Comparison of ENCODE assay signal across 6 cellular contexts in the genomic region with DNA sequence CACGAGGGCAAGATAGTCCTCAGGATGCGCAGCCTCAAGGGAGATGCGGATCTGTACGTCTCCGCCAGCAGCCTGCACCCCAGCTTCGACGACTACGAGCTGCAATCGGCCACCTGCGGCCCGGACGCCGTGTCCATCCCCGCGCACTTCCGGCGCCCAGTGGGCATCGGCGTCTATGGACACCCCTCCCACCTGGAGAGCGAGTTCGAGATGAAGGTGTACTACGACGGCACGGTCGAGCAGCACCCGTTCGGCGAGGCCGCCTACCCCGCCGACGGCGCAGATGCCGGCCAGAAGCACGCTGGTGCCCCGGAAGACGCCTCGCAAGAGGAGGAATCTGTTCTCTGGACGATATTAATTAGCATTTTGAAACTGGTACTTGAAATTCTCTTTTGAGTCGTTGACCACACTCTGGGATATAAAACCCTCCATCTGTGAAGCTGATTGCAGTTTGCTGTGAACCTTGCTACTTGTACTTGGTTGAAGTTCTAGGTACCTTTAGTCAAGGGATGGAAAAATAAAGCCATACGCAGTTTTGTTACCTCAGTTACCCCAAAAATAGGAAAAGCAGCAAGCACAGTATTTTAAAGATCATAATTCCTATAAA. TPM values are rescaled to one million over a fixed set of nuclear protein-coding genes. Genes with fewer than 3 reads are reported as not detected.
A peak's percentile ranks its signal among the peaks of the same experiment; 100 is the strongest.
DNase-seq lines count a peak whose midpoint lies in the region; ATAC-seq lines count a peak whose summit lies in the region.

No MANE protein-coding gene starts in this region.

- peaks cover 31 to 71% (median 60%) of the 10 kb centered on the region in 7 donors for H3K4me1 Mint-ChIP-seq in naive thymus-derived CD4-positive, alpha-beta T cell

- peaks cover 22 to 36% of the 10 kb centered on the region in 2 donors for H3K4me1 ChIP-seq in naive thymus-derived CD4-positive, alpha-beta T cell (ENCODE audit: control insufficient read depth in 2 of 2, insufficient read depth in 2 of 2, low read length in 2 of 2)

- ATAC-seq in naive thymus-derived CD4-positive, alpha-beta T cell, result peak; percentile 18

- H3K9me3 Mint-ChIP-seq in naive thymus-derived CD4-positive, alpha-beta T cell, result no peaks in the 10 kb centered on the region

- H3K36me3 Mint-ChIP-seq in naive thymus-derived CD4-positive, alpha-beta T cell, result peaks cover 0 to 14% (median 0%) of the 10 kb centered on the region in 5 donors

- in situ Hi-C loops in KBM-7 (cut with MboI; ENCODE audit: low pct_unique_long_range_greater_than_20kb, low sequenced_read_pairs), result no loop called here

- peak overlapping the region; percentile 82 to 96 (median 93) for H3K27ac Mint-ChIP-seq in naive thymus-derived CD4-positive, alpha-beta T cell

- no peaks in the 10 kb centered on the region for H3K27me3 Mint-ChIP-seq in naive thymus-derived CD4-positive, alpha-beta T cell

- peak overlapping the region; percentile 82 to 94 (median 90) for H3K4me3 Mint-ChIP-seq in naive thymus-derived CD4-positive, alpha-beta T cell

- POLR2A ChIA-PET in naive thymus-derived CD4-positive, alpha-beta T cell (lab: Charles Lee), result interaction anchor here (0.8 to 15.5 kb wide), 8 partner anchors 15 to 882 kb away, joined by 3 to 307 read pairs (median 12); partner anchors contain the start of genes DYNLT2, ERMARD, PDCD2 and PHF10

- peak overlapping the region; percentile 95 for H3K4me3 ChIP-seq in naive thymus-derived CD4-positive, alpha-beta T cell (ENCODE audit: low read length)

- DNase-seq in activated gamma-delta T cell (lab: John Stamatoyannopoulos, UW) (peak; percentile 28), activated gamma-delta T cell treated with Interleukin-2 at 50 U/mL for 16 hours (no peak), M059J (ENCODE audit: low read depth) (peak; percentile 52), KBM-7 (no peak)
- peak in 7 of 9 donors; percentile 34 to 65 (median 61) for DNase-seq in naive thymus-derived CD4-positive, alpha-beta T cell

- H3K36me3 ChIP-seq in naive thymus-derived CD4-positive, alpha-beta T cell (ENCODE audit: control insufficient read depth in 2 of 3, insufficient read depth in 3 of 3, low read length in 3 of 3), result peaks cover 0 to 21% (median 4%) of the 10 kb centered on the region in 3 experiments

- intact Hi-C loops in naive thymus-derived CD4-positive, alpha-beta T cell (cut with micrococcal nuclease), result loop anchor here (1.0 to 5.0 kb wide), 9 partner anchors 21 to 882 kb away; partner anchors contain the start of genes DYNLT2 (in 2 of the 2), ERMARD (in 2 of the 2), FAM120B (in 2 of the 2) and PDCD2 (in 2 of the 2)

- peak overlapping the region; percentile 78 for H3K27ac ChIP-seq in angular gyrus (ENCODE audit: low read depth, low read length)
- peak overlapping the region; percentile 98 for H3K27ac ChIP-seq in naive thymus-derived CD4-positive, alpha-beta T cell (ENCODE audit: low read depth, low read length)

- CTCF ChIA-PET in naive thymus-derived CD4-positive, alpha-beta T cell (lab: Charles Lee), result interaction anchor here (2.2 kb wide), 1 partner anchor 19 kb away, joined by 6 read pairs; no protein-coding TSS in a partner anchor

- no peaks in the 10 kb centered on the region for H3K27me3 ChIP-seq in naive thymus-derived CD4-positive, alpha-beta T cell (ENCODE audit: control insufficient read depth in 2 of 2, insufficient read depth in 2 of 2, low read length in 2 of 2)

- no peaks in the 10 kb centered on the region for H3K9me3 ChIP-seq in naive thymus-derived CD4-positive, alpha-beta T cell (ENCODE audit: control insufficient read depth in 2 of 3, low read length in 3 of 3)

RNA-seq across cellular contexts. Expression of gene C6orf120, which starts 0.8 kb away (rescaled TPM):
- 29.4 and 43.4 TPM in 2 replicates for total RNA-seq in M059J (2014; rRNA removed; shearing (Covaris generic))
- 10 to 100 TPM; 16.0 to 38.1 (median 19.3) TPM for total RNA-seq in naive thymus-derived CD4-positive, alpha-beta T cell
- 10 to 100 TPM in 1 of 2 donors, 1 to 10 TPM in 1; 8.7 to 13.0 TPM for polyA plus RNA-seq in naive thymus-derived CD4-positive, alpha-beta T cell

RNA-seq across cellular contexts. Expression of gene WDR27, which starts 0.9 kb away (rescaled TPM):
- 7.9 and 10.6 TPM in 2 replicates for total RNA-seq in M059J (2014; rRNA removed; shearing (Covaris generic))
- 10 to 100 TPM; 22.7 to 89.0 (median 41.4) TPM for total RNA-seq in naive thymus-derived CD4-positive, alpha-beta T cell
- 1 to 10 TPM; 6.7 to 6.8 TPM for polyA plus RNA-seq in naive thymus-derived CD4-positive, alpha-beta T cell

RNA-seq across cellular contexts. Expression of gene PHF10, which starts 21.6 kb away (rescaled TPM):
- 24.6 and 32.7 TPM in 2 replicates for total RNA-seq in M059J (2014; rRNA removed; shearing (Covaris generic))
- total RNA-seq in naive thymus-derived CD4-positive, alpha-beta T cell, result 100 to 1,000 TPM in 2 of 5 experiments, 10 to 100 TPM in 3; 58.7 to 124 (median 93.4) TPM
- 10 to 100 TPM; 17.1 to 21.9 TPM for polyA plus RNA-seq in naive thymus-derived CD4-positive, alpha-beta T cell

RNA-seq across cellular contexts. Expression of gene DYNLT2, which starts 48.6 kb away (rescaled TPM):
- 0.76 and 1.1 TPM in 2 replicates for total RNA-seq in M059J (2014; rRNA removed; shearing (Covaris generic))
- total RNA-seq in naive thymus-derived CD4-positive, alpha-beta T cell, result 1 to 10 TPM; 2.5 to 4.7 (median 4.1) TPM
- 1 to 10 TPM in 1 of 2 donors, under 1 TPM in 1; 0.58 to 1.6 TPM for polyA plus RNA-seq in naive thymus-derived CD4-positive, alpha-beta T cell

RNA-seq across cellular contexts. Expression of gene ERMARD, which starts 48.7 kb away (rescaled TPM):
- total RNA-seq in M059J (2014; rRNA removed; shearing (Covaris generic)), result 9.1 and 9.5 TPM in 2 replicates
- 10 to 100 TPM; 30.3 to 43.7 (median 35.7) TPM for total RNA-seq in naive thymus-derived CD4-positive, alpha-beta T cell
- 10 to 100 TPM in 1 of 2 donors, 1 to 10 TPM in 1; 5.5 to 18.5 TPM for polyA plus RNA-seq in naive thymus-derived CD4-positive, alpha-beta T cell

Comparison
In these comparisons a context has a peak if more than half of its experiments do, and no peak if none do; other contexts are left out.
1. DNase-seq: peak in activated gamma-delta T cell (single experiment), M059J (single experiment) and naive thymus-derived CD4-positive, alpha-beta T cell (7 of 9); none in activated gamma-delta T cell treated with Interleukin-2 at 50 U/mL for 16 hours (single experiment) and KBM-7 (single experiment).